In the genomic region with DNA sequence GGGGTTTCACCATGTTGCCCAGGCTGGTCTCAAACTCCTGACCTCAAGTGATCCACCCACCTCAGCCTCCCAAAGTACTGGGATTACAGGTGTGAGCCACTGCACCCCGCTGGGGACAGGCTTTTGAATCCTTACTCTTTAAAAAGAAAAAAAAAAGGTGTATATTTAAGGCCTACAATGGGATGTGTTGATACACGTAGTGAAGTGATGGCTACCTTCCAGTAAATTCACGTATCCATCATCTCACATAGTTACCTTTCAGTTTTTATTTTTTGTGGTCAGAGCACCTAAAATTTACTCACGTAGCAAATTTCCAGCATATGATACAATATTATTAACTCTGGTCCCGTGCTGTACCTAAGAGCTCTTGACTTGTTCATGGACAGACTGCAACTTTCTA, we compare ENCODE assay signal across 18 cellular contexts.
DNase-seq lines count a peak whose midpoint lies in the region; ATAC-seq and TF ChIP-seq lines count a peak whose summit lies in the region.
"Had no signal": no experiment of that assay in that cellular context is flagged by ENCODE, and none has a peak within 500 bp of the region (broad histone marks: within the 10 kb centered on the region; RNA-seq: fewer than 3 reads in every experiment).

No MANE protein-coding gene starts in this region.

- CTCF ChIA-PET in MCF 10A (lab: Yijun Ruan, JAX): no interaction called here
- CTCF ChIA-PET in GM10248 (lab: Yijun Ruan, JAX): no interaction called here

- POLR2A ChIA-PET in MCF 10A (lab: Yijun Ruan, JAX): no interaction called here
- POLR2A ChIA-PET in GM10248 (lab: Yijun Ruan, JAX): no interaction called here

- no peaks in the 10 kb centered on the region for H3K27me3 Mint-ChIP-seq in MCF 10A (ENCODE audit: insufficient read depth, unreplicated experiment)
- peaks cover 23% of the 10 kb centered on the region for H3K27me3 Mint-ChIP-seq in T-helper 17 cell
- H3K27me3 Mint-ChIP-seq: CD4-positive, alpha-beta memory T cell had no signal

- H3K4me3 Mint-ChIP-seq in MCF 10A (ENCODE audit: unreplicated experiment): no peak overlapping the region
- no peak overlapping the region for H3K4me3 Mint-ChIP-seq in T-helper 17 cell
- H3K4me3 Mint-ChIP-seq: CD4-positive, alpha-beta memory T cell; HFFc6 had no signal

- H3K4me1 ChIP-seq in breast epithelium (no peaks in the 10 kb centered on the region), foreskin keratinocyte (peaks cover 3% of the 10 kb centered on the region)
- H3K4me1 ChIP-seq: A549, HAP-1 had no signal

- BruUV-seq in MCF 10A (replicated peaks; lab: Mats Ljungman, UMichigan): no TSS peak

- ATAC-seq in foreskin keratinocyte (peak; percentile 75), T-helper 17 cell (no peak)
- ATAC-seq: A549 had no signal

- H3K27ac ChIP-seq in breast epithelium (no peak overlapping the region), foreskin keratinocyte (no peak overlapping the region)
- H3K27ac ChIP-seq: A549 had no signal

- H3K36me3 ChIP-seq in breast epithelium: no peaks in the 10 kb centered on the region
- H3K36me3 ChIP-seq: HAP-1 had no signal

- H3K9me3 ChIP-seq in breast epithelium: no peaks in the 10 kb centered on the region
- no peaks in the 10 kb centered on the region for H3K9me3 ChIP-seq in T-helper 17 cell (ENCODE audit: control insufficient read depth, low read length, poor library complexity, severe bottlenecking)
- H3K9me3 ChIP-seq: A549, HAP-1 had no signal

- H3K36me3 Mint-ChIP-seq in MCF 10A (ENCODE audit: insufficient read depth, unreplicated experiment) (no peaks in the 10 kb centered on the region), T-helper 17 cell (ENCODE audit: low read depth) (no peaks in the 10 kb centered on the region)
- H3K36me3 Mint-ChIP-seq: CD4-positive, alpha-beta memory T cell had no signal

- intact Hi-C loops in MCF 10A (cut with micrococcal nuclease) (no loop called here), breast epithelium (cut with DNase I; ENCODE audit: low total_unique reads) (no loop called here)

- H3K4me1 Mint-ChIP-seq in MCF 10A (ENCODE audit: insufficient read depth, unreplicated experiment) (no peaks in the 10 kb centered on the region), T-helper 17 cell (no peaks in the 10 kb centered on the region)
- H3K4me1 Mint-ChIP-seq: CD4-positive, alpha-beta memory T cell had no signal

- no peaks in the 10 kb centered on the region for H3K9me3 Mint-ChIP-seq in MCF 10A (ENCODE audit: unreplicated experiment)
- H3K9me3 Mint-ChIP-seq: HFFc6 had no signal

- H3K27ac Mint-ChIP-seq in MCF 10A (ENCODE audit: low read depth, unreplicated experiment) (no peak overlapping the region), T-helper 17 cell (no peak overlapping the region)
- H3K27ac Mint-ChIP-seq: CD4-positive, alpha-beta memory T cell; HFFc6 had no signal

- DNase-seq in MCF 10A (ENCODE audit: unreplicated experiment) (peak; percentile 5), breast epithelium (ENCODE audit: low spot score in 2 of 2) (no peak), epithelial cell of esophagus (ENCODE audit: low read depth) (peak; percentile 51), foreskin keratinocyte (peak; percentile 58 to 79), GM10248 (ENCODE audit: extremely low spot score) (no peak), T-helper 17 cell (no peak)
- DNase-seq: 8988T; C1 segment of cervical spinal cord; Calu3; CD4-positive, alpha-beta memory T cell; COR-L47; DMS53; DMS79 treated with DMSO at 0.1 percent for 48 hours; GF-D8; GOT3; HFFc6 had no signal

- TF ChIP-seq POLR2A in breast epithelium (IDR thresholded peaks at IDR 0.05): no peak

- H3K4me3 ChIP-seq in breast epithelium: no peak overlapping the region
- no peak overlapping the region for H3K4me3 ChIP-seq in epithelial cell of esophagus (ENCODE audit: low read length)
- H3K4me3 ChIP-seq: A549, HAP-1 had no signal

- H3K27me3 ChIP-seq in breast epithelium (no peaks in the 10 kb centered on the region), foreskin keratinocyte (no peaks in the 10 kb centered on the region)

- TF ChIP-seq CTCF in MCF 10A (IDR thresholded peaks at IDR 0.05; ENCODE audit: unreplicated experiment) (no peak), breast epithelium (IDR thresholded peaks at IDR 0.05) (no peak), epithelial cell of esophagus (IDR thresholded peaks at IDR 0.05; ENCODE audit: insufficient read depth, low read depth, low read length, missing control alignments) (no peak), foreskin keratinocyte (conservative IDR thresholded peaks at IDR 0.05) (no peak), GM10248 (IDR thresholded peaks at IDR 0.05; ENCODE audit: control extremely low read depth, extremely low read depth, low read depth, missing control alignments) (no peak)

Comparison
In these comparisons a context has a peak if more than half of its experiments do, and no peak if none do; other contexts are left out.
1. DNase-seq: peak in MCF 10A (single experiment), epithelial cell of esophagus (single experiment) and foreskin keratinocyte (2 of 2); none in breast epithelium (0 of 2), GM10248 (single experiment) and T-helper 17 cell (0 of 3).